14 cellular contexts compared by ENCODE assay signal in the genomic region with DNA sequence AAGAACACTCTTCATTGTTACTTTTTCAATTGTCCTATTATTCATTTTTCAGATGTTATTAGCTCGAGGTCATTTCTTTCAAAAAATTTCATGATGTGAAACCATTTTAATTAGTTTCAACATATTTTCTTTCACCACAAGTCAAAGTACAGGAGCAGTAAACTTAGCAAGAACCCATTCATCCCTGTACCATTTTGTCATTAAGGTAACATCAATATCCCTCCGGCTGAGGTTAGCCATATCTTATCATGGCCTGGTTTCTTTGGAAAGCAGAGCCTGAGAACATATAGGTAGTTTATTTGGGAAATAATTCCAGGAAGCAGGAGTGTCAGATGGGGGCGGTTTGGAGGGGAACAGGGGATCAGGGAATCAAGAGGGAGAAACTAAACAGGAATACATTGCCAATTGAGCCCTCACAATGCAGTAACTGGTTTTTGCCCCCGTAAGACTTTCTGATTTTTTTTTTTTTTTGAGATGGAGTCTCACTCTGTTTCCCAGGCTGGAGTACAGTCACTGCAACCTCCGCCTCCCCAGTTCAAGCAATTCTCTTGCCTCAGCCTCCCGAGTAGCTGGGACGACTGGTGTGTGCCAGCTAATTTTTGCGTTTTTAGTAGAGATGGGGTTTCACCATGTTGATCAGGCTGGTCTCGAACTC.
A peak's percentile ranks its signal among the peaks of the same experiment; 100 is the strongest.
DNase-seq lines count a peak whose midpoint lies in the region; ATAC-seq, FAIRE-seq and TF ChIP-seq lines count a peak whose summit lies in the region.
"Had no signal": no experiment of that assay in that cellular context is flagged by ENCODE, and none has a peak within 500 bp of the region (broad histone marks: within the 10 kb centered on the region; RNA-seq: fewer than 3 reads in every experiment).

No MANE protein-coding gene starts in this region.

- H3K4ac ChIP-seq in H1 (replicated peaks; ENCODE audit: insufficient read length, low read depth, low read length): no peak overlapping the region

- TF ChIP-seq RAD21 in H1 (IDR thresholded peaks at IDR 0.05 in 1 of 2, conservative IDR thresholded peaks at IDR 0.05 in 1 of 2; ENCODE audit: low read depth in 2 of 2, low read length in 2 of 2): no peak

- H3K27ac ChIP-seq in BLaER1 treated with 17β-estradiol and CSF1 and Interleukin-3, amounts not matched to agents 10 nM and 100 nM: peak overlapping the region in 9 of 11 experiments; percentile 40 to 59 (median 47); a peak in 13 of 22 replicates
- no peak overlapping the region for H3K27ac ChIP-seq in H1 (ENCODE audit: low read depth, low read length)
- H3K27ac ChIP-seq: SJCRH30, WERI-Rb-1 had no signal

- H3K14ac ChIP-seq in H1 (ENCODE audit: insufficient read length): no peak overlapping the region

- H3K4me1 Mint-ChIP-seq in activated CD4-positive, alpha-beta T cell treated with anti-CD3 and anti-CD28 coated beads for 36 hours: peaks cover 28% of the 10 kb centered on the region
- H3K4me1 Mint-ChIP-seq in T-cell: peaks cover 7 to 29% (median 19%) of the 10 kb centered on the region in 3 donors

- no peak overlapping the region for H2AFZ ChIP-seq in H1 (ENCODE audit: low read length)

- H4K8ac ChIP-seq in H1 (ENCODE audit: extremely low read depth, insufficient read depth, low read length): no peak overlapping the region

- H2BK12ac ChIP-seq in H1 (ENCODE audit: low read depth, low read length): 0 out of 2 replicates have a peak overlapping the region, but pooled peaks have one; percentile 99

- no peaks in the 10 kb centered on the region for H3K27me3 ChIP-seq in BLaER1 treated with 17β-estradiol and CSF1 and Interleukin-3, amounts not matched to agents 10 nM and 100 nM
- H3K27me3 ChIP-seq in H1 (replicated peaks in 1 of 4; ENCODE audit: control insufficient read depth in 3 of 4, extremely low read depth in 1 of 4, insufficient read depth in 3 of 4, low read length in 3 of 4): no peaks in the 10 kb centered on the region

- H3K23me2 ChIP-seq in H1 (ENCODE audit: low read depth, low read length): no peaks in the 10 kb centered on the region

- peak overlapping the region; percentile 99 for H2BK20ac ChIP-seq in H1 (ENCODE audit: low read length)

- H3K18ac ChIP-seq in H1 (ENCODE audit: extremely low read depth, low read length): 0 out of 2 replicates have a peak overlapping the region, but pooled peaks have one; percentile 93

- CTCF ChIA-PET in activated CD4-positive, alpha-beta T cell treated with anti-CD3 and anti-CD28 coated beads for 36 hours (lab: Charles Lee): interaction anchor here (0.8 to 1.0 kb wide), 2 partner anchors 84 to 372 kb away, joined by 3 read pairs; a partner anchor contains a TSS
- CTCF ChIA-PET in T-cell (lab: Charles Lee): no interaction called here
- CTCF ChIA-PET in H1 (lab: Charles Lee; ENCODE audit: partially characterized antibody): interaction anchor here (1.2 kb wide), 1 partner anchor 12 kb away, joined by 3 read pairs; no protein-coding TSS in a partner anchor

- no peak overlapping the region for H3K9ac ChIP-seq in BLaER1 treated with 17β-estradiol and CSF1 and Interleukin-3, amounts not matched to agents 10 nM and 100 nM
- H3K9ac ChIP-seq in H1 (replicated peaks in 1 of 4; ENCODE audit: extremely low read depth in 1 of 4, low read depth in 3 of 4, low read length in 3 of 4): no peak overlapping the region

- peak overlapping the region; percentile 94; the same call in 1 of the 2 replicates for H2BK5ac ChIP-seq in H1 (ENCODE audit: low read depth, low read length)

- peak overlapping the region; percentile 84 for H3K27ac Mint-ChIP-seq in activated CD4-positive, alpha-beta T cell treated with anti-CD3 and anti-CD28 coated beads for 36 hours
- H3K27ac Mint-ChIP-seq in T-cell: peak overlapping the region; percentile 82 to 88

- no peak overlapping the region for H2AK5ac ChIP-seq in H1 (ENCODE audit: low read depth, low read length)

- no peak overlapping the region for H3K23ac ChIP-seq in H1 (ENCODE audit: insufficient read length)

- no peak for FAIRE-seq in H1 (lab: Jason Lieb, UNC)
- FAIRE-seq: G401.6 had no signal

- peak overlapping the region; percentile 12 to 46 (median 33); a peak in 16 of 22 replicates for H3K4me2 ChIP-seq in BLaER1 treated with 17β-estradiol and CSF1 and Interleukin-3, amounts not matched to agents 10 nM and 100 nM
- peak overlapping the region in 1 of 2 experiments; percentile 43; a peak in 1 of 4 replicates for H3K4me2 ChIP-seq in H1 (ENCODE audit: insufficient read depth in 1 of 2, low read depth in 2 of 2, low read length in 2 of 2)

- H2BK15ac ChIP-seq in H1 (ENCODE audit: low read length): no peak overlapping the region

- peaks cover 2% of the 10 kb centered on the region for H3K27me3 Mint-ChIP-seq in activated CD4-positive, alpha-beta T cell treated with anti-CD3 and anti-CD28 coated beads for 36 hours
- H3K27me3 Mint-ChIP-seq in T-cell: no peaks in the 10 kb centered on the region

- no peak overlapping the region for H3K4me3 ChIP-seq in BLaER1 treated with 17β-estradiol and CSF1 and Interleukin-3, amounts not matched to agents 10 nM and 100 nM
- no peak overlapping the region for H3K4me3 ChIP-seq in H1 (ENCODE audit: extremely low read depth in 1 of 4, insufficient read depth in 2 of 4, low read depth in 3 of 4, low read length in 4 of 4)
- H3K4me3 ChIP-seq: SJCRH30 had no signal

- WGBS in H1 (ENCODE audit: extremely low coverage in 1 of 2, insufficient coverage in 1 of 2, insufficient read length in 1 of 2, insufficient replicate concordance in 2 of 2, low coverage in 1 of 2, low lambda C conversion rate in 2 of 2, missing lambda C conversion rate in 1 of 2), 2 experiments: 88% methylated on average over 9 of the region's 9 CpGs; no CpG with 5 or more reads in 1 of the 2 experiments

- H3K36me3 Mint-ChIP-seq in activated CD4-positive, alpha-beta T cell treated with anti-CD3 and anti-CD28 coated beads for 36 hours (ENCODE audit: low read depth): no peaks in the 10 kb centered on the region
- no peaks in the 10 kb centered on the region for H3K36me3 Mint-ChIP-seq in T-cell

- no peak overlapping the region for H3K56ac ChIP-seq in H1 (replicated peaks; ENCODE audit: insufficient read length, low read depth, low read length)

- H3K9me3 Mint-ChIP-seq in activated CD4-positive, alpha-beta T cell treated with anti-CD3 and anti-CD28 coated beads for 36 hours (ENCODE audit: low read depth): no peaks in the 10 kb centered on the region
- H3K9me3 Mint-ChIP-seq in T-cell: no peaks in the 10 kb centered on the region

- H3K9me3 ChIP-seq in BLaER1 treated with 17β-estradiol and CSF1 and Interleukin-3, amounts not matched to agents 10 nM and 100 nM (replicated peaks in 1 of 11): no peaks in the 10 kb centered on the region
- no peaks in the 10 kb centered on the region for H3K9me3 ChIP-seq in H1 (ENCODE audit: insufficient read depth in 2 of 2, low read depth in 1 of 2, low read length in 1 of 2)
- H3K9me3 ChIP-seq: SJCRH30 had no signal

- H4K5ac ChIP-seq in H1 (ENCODE audit: insufficient read length, low read depth, low read length): no peak overlapping the region

- H3K36me3 ChIP-seq in BLaER1 treated with 17β-estradiol and CSF1 and Interleukin-3, amounts not matched to agents 10 nM and 100 nM: no peaks in the 10 kb centered on the region
- H3K36me3 ChIP-seq in H1 (ENCODE audit: control insufficient read depth in 2 of 4, insufficient read depth in 4 of 4, low read length in 3 of 4): no peaks in the 10 kb centered on the region
- H3K36me3 ChIP-seq: SJCRH30, WERI-Rb-1 had no signal

- no peak for TF ChIP-seq POLR2A in H1 (IDR thresholded peaks at IDR 0.05; ENCODE audit: control extremely low read depth in 1 of 2, low read depth in 2 of 2, low read length in 2 of 2)

- no peak for DNase-seq in activated CD4-positive, alpha-beta T cell treated with anti-CD3 and anti-CD28 coated beads for 36 hours
- no peak for DNase-seq in activated CD4-positive, alpha-beta T cell treated with anti-CD3 and anti-CD28 coated beads, Interleukin-2, amount 50 U/mL, for 48 hours
- no peak for DNase-seq in T-cell
- no peak for DNase-seq in H1 (ENCODE audit: low read depth in 1 of 2, low spot score in 2 of 2)
- DNase-seq in nucleus accumbens (lab: John Stamatoyannopoulos, UW): no peak
- DNase-seq in NOMO-1 treated with DMSO at 0.1 percent for 48 hours (lab: John Stamatoyannopoulos, UW; ENCODE audit: unreplicated experiment): no peak
- no peak for DNase-seq in NCI-H2196 treated with DMSO at 0.1 percent for 48 hours (lab: John Stamatoyannopoulos, UW; ENCODE audit: unreplicated experiment)
- DNase-seq: hippocampal formation, NCI-H146, NCI-H345, SJCRH30, WERI-Rb-1 had no signal

- H3K79me1 ChIP-seq in H1 (ENCODE audit: low read depth, low read length): no peaks in the 10 kb centered on the region

- peak overlapping the region; percentile 99 for H4K91ac ChIP-seq in H1 (replicated peaks; ENCODE audit: insufficient read length, low read length)

- H3K4me3 Mint-ChIP-seq in activated CD4-positive, alpha-beta T cell treated with anti-CD3 and anti-CD28 coated beads for 36 hours: peak overlapping the region; percentile 4
- peak overlapping the region; percentile 29 to 39 (median 34) for H3K4me3 Mint-ChIP-seq in T-cell

- H3K4me1 ChIP-seq in BLaER1 treated with 17β-estradiol and CSF1 and Interleukin-3, amounts not matched to agents 10 nM and 100 nM: peaks cover 9 to 12% (median 11%) of the 10 kb centered on the region in 10 experiments; a peak in 17 of 20 replicates
- peaks cover 4 to 18% (median 10%) of the 10 kb centered on the region in 4 experiments; a peak in 5 of 7 replicates for H3K4me1 ChIP-seq in H1 (replicated peaks in 1 of 4; ENCODE audit: control insufficient read depth in 3 of 4, insufficient read depth in 4 of 4, low read length in 3 of 4)

- H4K20me1 ChIP-seq in BLaER1 treated with 17β-estradiol and CSF1 and Interleukin-3, amounts not matched to agents 10 nM and 100 nM: no peaks in the 10 kb centered on the region
- no peaks in the 10 kb centered on the region for H4K20me1 ChIP-seq in H1 (replicated peaks in 1 of 2; ENCODE audit: control insufficient read depth in 1 of 2, insufficient read depth in 2 of 2, low read length in 2 of 2)

- TF ChIP-seq CTCF in H1 (IDR thresholded peaks at IDR 0.05; ENCODE audit: control extremely low read depth in 1 of 3, insufficient read depth in 1 of 3, low read depth in 1 of 3, low read length in 3 of 3): no peak

- no peak for TF ChIP-seq EP300 in H1 (IDR thresholded peaks at IDR 0.05; ENCODE audit: borderline replicate concordance in 1 of 2, low read depth in 2 of 2, low read length in 2 of 2)

- ATAC-seq in activated CD4-positive, alpha-beta T cell treated with anti-CD3 and anti-CD28 coated beads for 36 hours: no peak
- peak in 1 of 4 experiments; percentile 13 for ATAC-seq in T-cell (replicated peaks in 1 of 4)

- intact Hi-C loops in activated CD4-positive, alpha-beta T cell treated with anti-CD3 and anti-CD28 coated beads for 36 hours (cut with DNase I, micrococcal nuclease): loop anchor here (2.0 to 5.0 kb wide), 4 partner anchors 133 to 322 kb away; a partner anchor contains a TSS

- H2BK120ac ChIP-seq in H1 (replicated peaks; ENCODE audit: low read depth, low read length): no peak overlapping the region

- POLR2A ChIA-PET in activated CD4-positive, alpha-beta T cell treated with anti-CD3 and anti-CD28 coated beads for 36 hours (lab: Charles Lee): no interaction called here
- POLR2A ChIA-PET in T-cell (lab: Charles Lee) (no interaction called here), H1 (lab: Charles Lee; ENCODE audit: partially characterized antibody) (no interaction called here)

- no peaks in the 10 kb centered on the region for H3K79me2 ChIP-seq in H1 (ENCODE audit: control insufficient read depth in 1 of 2, insufficient read depth in 2 of 2, low read length in 2 of 2)

Comparison
In these comparisons a context has a peak if more than half of its experiments do, and no peak if none do; other contexts are left out.
1. CTCF ChIA-PET loops: an anchor here in activated CD4-positive, alpha-beta T cell treated with anti-CD3 and anti-CD28 coated beads for 36 hours (0.8 to 1.0 kb wide) and H1 (1.2 kb wide); none called in T-cell.